1 cellular context compared by ENCODE assay signal in the genomic region with DNA sequence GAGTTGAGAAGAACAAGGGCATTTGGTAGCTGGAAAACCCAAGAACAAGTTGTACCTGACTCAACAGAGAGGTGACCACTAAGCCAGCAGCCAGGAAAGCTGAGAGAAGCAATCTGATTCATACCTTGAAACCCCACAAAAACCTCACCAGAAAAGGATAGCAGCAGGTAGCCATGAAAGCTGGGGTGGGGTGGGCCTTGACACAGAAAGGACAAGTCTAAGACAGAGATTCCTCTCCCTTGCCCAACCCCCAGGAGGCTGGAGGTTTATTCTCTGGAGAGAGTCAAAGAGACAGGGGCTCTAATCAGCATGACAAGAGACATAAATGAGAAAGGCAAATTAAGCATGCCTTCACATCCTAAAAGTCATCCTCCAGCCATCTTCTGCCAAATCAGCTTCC.
TF ChIP-seq lines count a peak whose summit lies in the region.

No MANE protein-coding gene starts in this region.

TF ChIP-seq in GM23338, 12 proteins besides CTCF, POLR2A, EP300 and RAD21 (continued from another document):
- no peak for TF ChIP-seq ETS1 (IDR thresholded peaks at IDR 0.05)
- no peak for TF ChIP-seq EZH2 (IDR thresholded peaks at IDR 0.05; ENCODE audit: low read depth, unreplicated experiment)
- no peak for TF ChIP-seq REST (IDR thresholded peaks at IDR 0.05; ENCODE audit: unreplicated experiment)
- TF ChIP-seq CREB1 (CRISPR knock-in tag; IDR thresholded peaks at IDR 0.05; ENCODE audit: low read depth), result peak; percentile 53
- no peak for TF ChIP-seq JUNB (IDR thresholded peaks at IDR 0.05; ENCODE audit: unreplicated experiment)
- TF ChIP-seq ZNF114 (CRISPR knock-in tag; IDR thresholded peaks at IDR 0.05), result peak; percentile 98
- TF ChIP-seq STAT1 (IDR thresholded peaks at IDR 0.05; ENCODE audit: unreplicated experiment), result no peak
- no peak for TF ChIP-seq EZH2phosphoT487 (IDR thresholded peaks at IDR 0.05; ENCODE audit: unreplicated experiment)
- TF ChIP-seq NANOG (IDR thresholded peaks at IDR 0.05; ENCODE audit: borderline replicate concordance), result 0 out of 2 replicates have a peak, but pooled peaks have one; percentile 9
